ENCODE assay signal across 17 cellular contexts in the genomic region with DNA sequence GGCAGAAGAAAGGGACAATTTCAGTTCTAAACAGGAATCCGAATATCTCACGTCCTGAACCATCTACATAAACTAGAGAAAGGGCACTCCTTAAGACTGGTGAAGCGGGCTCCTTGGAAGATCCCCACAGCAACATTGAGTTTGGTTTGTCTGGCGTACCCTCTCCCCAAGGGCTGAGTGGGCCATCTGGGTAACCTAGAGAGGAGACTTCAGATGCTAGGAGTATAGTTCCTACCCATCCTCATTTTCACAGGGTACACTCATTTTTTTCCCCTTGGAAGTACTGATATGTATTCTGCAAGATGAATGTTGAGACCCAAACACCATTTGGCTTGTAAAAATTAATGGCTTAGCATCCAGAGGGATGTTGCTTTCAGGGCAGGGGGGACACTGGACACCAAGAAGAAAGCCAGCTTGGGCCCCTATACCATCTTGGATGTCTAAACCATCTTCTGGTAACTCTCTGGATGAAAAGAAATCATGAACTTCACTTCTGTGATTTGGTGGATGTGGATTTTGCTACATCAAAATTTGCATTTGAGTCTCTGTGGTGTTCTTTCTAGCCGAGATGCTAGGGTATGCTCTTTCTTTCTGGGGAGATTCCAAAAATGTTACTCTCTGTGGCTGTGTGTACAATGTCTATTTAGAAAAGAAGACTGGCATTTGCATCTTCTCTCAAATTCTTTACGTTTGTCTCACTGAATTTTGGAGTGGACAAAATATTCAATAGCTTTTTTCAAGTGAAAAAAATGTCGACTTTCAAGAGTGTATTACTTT.
DNase-seq lines count a peak whose midpoint lies in the region; ATAC-seq and TF ChIP-seq lines count a peak whose summit lies in the region.
"Had no signal": no experiment of that assay in that cellular context is flagged by ENCODE, and none has a peak within 500 bp of the region (broad histone marks: within the 10 kb centered on the region; RNA-seq: fewer than 3 reads in every experiment).

No MANE protein-coding gene starts in this region.

- H2AFZ ChIP-seq in smooth muscle cell (ENCODE audit: low read depth), result no peak overlapping the region

- no peak for TF ChIP-seq EP300 in upper lobe of left lung (IDR thresholded peaks at IDR 0.05)

- TF ChIP-seq CTCF in activated B cell treated with CpG ODN at 0.5 μM for 24 hours (IDR thresholded peaks at IDR 0.05) (no peak), smooth muscle cell (IDR thresholded peaks at IDR 0.05; ENCODE audit: borderline replicate concordance, insufficient read depth, poor library complexity, severe bottlenecking) (no peak), upper lobe of left lung (IDR thresholded peaks at IDR 0.05) (no peak), upper lobe of right lung (IDR thresholded peaks at IDR 0.05) (no peak)

- H3K4me1 Mint-ChIP-seq in activated B cell treated with CpG ODN at 0.5 μM for 24 hours, result peaks cover 98% of the 10 kb centered on the region
- H3K4me1 Mint-ChIP-seq in activated CD4-positive, alpha-beta memory T cell treated with anti-CD3 and anti-CD28 coated beads for 36 hours (ENCODE audit: low read depth), result peaks cover 41% of the 10 kb centered on the region

- CTCF ChIA-PET in activated B cell treated with CpG ODN at 0.5 μM for 24 hours (lab: Charles Lee), result interaction anchor here (0.8 to 2.0 kb wide), 10 partner anchors 12 to 990 kb away, joined by 3 to 8 read pairs (median 5); a partner anchor contains a TSS
- CTCF ChIA-PET in activated CD4-positive, alpha-beta memory T cell treated with anti-CD3 and anti-CD28 coated beads for 36 hours (lab: Charles Lee), result interaction anchor here (0.8 kb wide), 1 partner anchor 73 kb away, joined by 3 read pairs; no protein-coding TSS in a partner anchor

- peaks cover 72% of the 10 kb centered on the region for H3K79me2 ChIP-seq in smooth muscle cell (ENCODE audit: low read depth)

- H3K27ac ChIP-seq in smooth muscle cell (ENCODE audit: low read depth) (peak overlapping the region; percentile 81), upper lobe of left lung (peak overlapping the region in 1 of 4 donors; percentile 28), upper lobe of right lung (no peak overlapping the region)
- H3K27ac ChIP-seq: thyroid gland had no signal

- WGBS in smooth muscle cell (ENCODE audit: low lambda C conversion rate), result 97% methylated on average over 7 of the region's 7 CpGs
- WGBS in upper lobe of left lung, 2 donors, result 81 to 88% methylated on average over 7 of the region's 7 CpGs

- H3K4me3 Mint-ChIP-seq in activated B cell treated with CpG ODN at 0.5 μM for 24 hours, result peak overlapping the region; percentile 67
- H3K4me3 Mint-ChIP-seq in activated CD4-positive, alpha-beta memory T cell treated with anti-CD3 and anti-CD28 coated beads for 36 hours, result no peak overlapping the region
- H3K4me3 Mint-ChIP-seq: mesothelial cell of epicardium, T-helper 17 cell had no signal

- ATAC-seq in GM18498 (IDR thresholded peaks at IDR 0.05; ENCODE audit: unreplicated experiment) (peak; percentile 31), HG02642 (IDR thresholded peaks at IDR 0.05; ENCODE audit: poor library complexity, unreplicated experiment) (peak; percentile 40), activated B cell treated with CpG ODN at 0.5 μM for 24 hours (ENCODE audit: low read depth) (no peak), upper lobe of left lung (ENCODE audit: low FRiP score in 2 of 2) (no peak), upper lobe of right lung (no peak), HG03521 (IDR thresholded peaks at IDR 0.05; ENCODE audit: unreplicated experiment) (no peak)

- no peaks in the 10 kb centered on the region for H3K27me3 ChIP-seq in smooth muscle cell (ENCODE audit: low read depth)
- no peaks in the 10 kb centered on the region for H3K27me3 ChIP-seq in upper lobe of left lung
- H3K27me3 ChIP-seq in upper lobe of right lung, result no peaks in the 10 kb centered on the region
- H3K27me3 ChIP-seq: adrenal gland, thyroid gland had no signal

- H4K20me1 ChIP-seq in smooth muscle cell (ENCODE audit: low read depth), result peaks cover 39% of the 10 kb centered on the region

- no peak overlapping the region for H3K9ac ChIP-seq in smooth muscle cell (ENCODE audit: low read depth)

- H3K9me3 ChIP-seq in smooth muscle cell (replicated peaks; ENCODE audit: low read depth) (no peaks in the 10 kb centered on the region), upper lobe of left lung (no peaks in the 10 kb centered on the region), upper lobe of right lung (no peaks in the 10 kb centered on the region)
- H3K9me3 ChIP-seq: adrenal gland, thyroid gland had no signal

- no peak overlapping the region for H3K4me2 ChIP-seq in smooth muscle cell

- intact Hi-C loops in activated B cell treated with CpG ODN at 0.5 μM for 24 hours (cut with micrococcal nuclease), result loop anchor here (1.0 to 5.0 kb wide), 7 partner anchors 16 to 970 kb away; a partner anchor contains a TSS
- intact Hi-C loops in upper lobe of right lung (cut with DNase I), result no loop called here
- intact Hi-C loops in activated CD4-positive, alpha-beta memory T cell treated with anti-CD3 and anti-CD28 coated beads for 36 hours (cut with micrococcal nuclease), result no loop called here

- H3K27ac Mint-ChIP-seq in activated B cell treated with CpG ODN at 0.5 μM for 24 hours, result peak overlapping the region; percentile 93
- no peak overlapping the region for H3K27ac Mint-ChIP-seq in activated CD4-positive, alpha-beta memory T cell treated with anti-CD3 and anti-CD28 coated beads for 36 hours
- H3K27ac Mint-ChIP-seq: activated T-helper 2 cell treated with anti-CD3 and anti-CD28 coated beads, Interferon-gamma antibody, Interleukin-2, Interleukin-4, amounts not matched to agents 10 μg/mL and 5 μg/mL and 100 μg/mL, durations not matched to agents 14 hours and 24 hours and 36 hours; mesothelial cell of epicardium; T-helper 17 cell had no signal

- POLR2A ChIA-PET in activated B cell treated with CpG ODN at 0.5 μM for 24 hours (lab: Charles Lee), result interaction anchor here (0.5 to 16.0 kb wide), 21 partner anchors 9 to 977 kb away, joined by 3 to 433 read pairs (median 6); a partner anchor contains a TSS
- POLR2A ChIA-PET in activated CD4-positive, alpha-beta memory T cell treated with anti-CD3 and anti-CD28 coated beads for 36 hours (lab: Charles Lee), result no interaction called here

- TF ChIP-seq POLR2A in upper lobe of left lung (IDR thresholded peaks at IDR 0.05), result no peak

- H3K27me3 Mint-ChIP-seq in activated B cell treated with CpG ODN at 0.5 μM for 24 hours, result no peaks in the 10 kb centered on the region
- no peaks in the 10 kb centered on the region for H3K27me3 Mint-ChIP-seq in activated CD4-positive, alpha-beta memory T cell treated with anti-CD3 and anti-CD28 coated beads for 36 hours
- H3K27me3 Mint-ChIP-seq: T-helper 17 cell had no signal

- peaks cover 32% of the 10 kb centered on the region for H3F3A ChIP-seq in smooth muscle cell (ENCODE audit: low read depth)

- peaks cover 21% of the 10 kb centered on the region for H3K4me1 ChIP-seq in smooth muscle cell (ENCODE audit: low read depth)
- peaks cover 14 to 41% (median 30%) of the 10 kb centered on the region in 4 donors for H3K4me1 ChIP-seq in upper lobe of left lung
- peaks cover 23% of the 10 kb centered on the region for H3K4me1 ChIP-seq in upper lobe of right lung

- peaks cover 16% of the 10 kb centered on the region for H3K36me3 Mint-ChIP-seq in activated B cell treated with CpG ODN at 0.5 μM for 24 hours (ENCODE audit: low read depth)
- H3K36me3 Mint-ChIP-seq in activated CD4-positive, alpha-beta memory T cell treated with anti-CD3 and anti-CD28 coated beads for 36 hours, result peaks cover 13% of the 10 kb centered on the region
- H3K36me3 Mint-ChIP-seq: mesothelial cell of epicardium had no signal

- DNase-seq in activated B cell treated with CpG ODN at 0.5 μM for 24 hours, result no peak
- no peak for DNase-seq in smooth muscle cell (lab: John Stamatoyannopoulos, UW; ENCODE audit: unreplicated experiment)
- no peak for DNase-seq in upper lobe of left lung
- DNase-seq in upper lobe of right lung, result no peak
- no peak for DNase-seq in activated CD4-positive, alpha-beta memory T cell treated with anti-CD3 and anti-CD28 coated beads for 36 hours
- DNase-seq: activated CD8-positive, alpha-beta memory T cell treated with anti-CD3 and anti-CD28 coated beads for 24 hours; adrenal gland; NCI-H1417 treated with DMSO at 0.1 percent for 48 hours; SHP77 treated with DMSO at 0.1 percent for 48 hours; stimulated activated CD4-positive, alpha-beta T cell treated with anti-CD3 and anti-CD28 coated beads, Interleukin-12 subunit alpha, Interleukin-12 subunit beta, amount 100 ng/mL, for 4 hours; T-helper 17 cell; thyroid gland had no signal

- no peak overlapping the region for H3K4me3 ChIP-seq in smooth muscle cell
- H3K4me3 ChIP-seq in upper lobe of left lung, result no peak overlapping the region
- no peak overlapping the region for H3K4me3 ChIP-seq in upper lobe of right lung
- H3K4me3 ChIP-seq: adrenal gland, thyroid gland had no signal

- no peaks in the 10 kb centered on the region for H3K9me3 Mint-ChIP-seq in activated B cell treated with CpG ODN at 0.5 μM for 24 hours
- H3K9me3 Mint-ChIP-seq in activated CD4-positive, alpha-beta memory T cell treated with anti-CD3 and anti-CD28 coated beads for 36 hours, result no peaks in the 10 kb centered on the region
- H3K9me3 Mint-ChIP-seq: activated T-helper 2 cell treated with anti-CD3 and anti-CD28 coated beads, Interferon-gamma antibody, Interleukin-2, Interleukin-4, amounts not matched to agents 10 μg/mL and 5 μg/mL and 100 μg/mL, durations not matched to agents 14 hours and 24 hours and 36 hours; mesothelial cell of epicardium had no signal

- H3K36me3 ChIP-seq in smooth muscle cell (ENCODE audit: low read depth) (no peaks in the 10 kb centered on the region), upper lobe of left lung (no peaks in the 10 kb centered on the region), upper lobe of right lung (no peaks in the 10 kb centered on the region)
- H3K36me3 ChIP-seq: adrenal gland, thyroid gland had no signal

Comparison
In these comparisons a context has a peak if more than half of its experiments do, and no peak if none do; other contexts are left out.
1. ATAC-seq: peak in GM18498 (single experiment) and HG02642 (single experiment); none in activated B cell treated with CpG ODN at 0.5 μM for 24 hours (single experiment), upper lobe of left lung (0 of 2), upper lobe of right lung (single experiment) and HG03521 (single experiment).